Comparison of ENCODE assay signal across 11 cellular contexts in genomic region chr15:41779662-41780157, GRCh38. TPM values are rescaled to one million over a fixed set of nuclear protein-coding genes. Genes with fewer than 3 reads are reported as not detected.
DNase-seq lines count a peak whose midpoint lies in the region; ATAC-seq, FAIRE-seq and TF ChIP-seq lines count a peak whose summit lies in the region.
"Had no signal": no experiment of that assay in that cellular context is flagged by ENCODE, and none has a peak within 500 bp of the region (broad histone marks: within the 10 kb centered on the region; RNA-seq: fewer than 3 reads in every experiment).

No MANE protein-coding gene starts in this region.

- in situ Hi-C loops in K562 (cut with MboI): no loop called here

- TF ChIP-seq EP300 in K562 (IDR thresholded peaks at IDR 0.05; ENCODE audit: low read length): no peak

- H3K18ac ChIP-seq in mesenchymal stem cell (ENCODE audit: low read depth in 1 of 2, low read length in 2 of 2): no peak overlapping the region

- TF ChIP-seq CTCF in K562 (IDR thresholded peaks at IDR 0.05 in 2 of 3, conservative IDR thresholded peaks at IDR 0.05 in 1 of 3; ENCODE audit: insufficient read depth in 2 of 3, low read depth in 1 of 3, low read length in 3 of 3): no peak

- CTCF ChIA-PET in K562 (lab: Yijun Ruan, JAX; ENCODE audit: low intra/inter-chr PET ratio): no interaction called here

- H3K4me2 ChIP-seq in BLaER1 treated with 17β-estradiol and CSF1 and Interleukin-3, amounts not matched to agents 10 nM and 100 nM: peak overlapping the region; percentile 30 to 99 (median 92)
- H3K4me2 ChIP-seq in K562 (ENCODE audit: insufficient read depth, low read length) (no peak overlapping the region), mesenchymal stem cell (ENCODE audit: low read length, poor library complexity, severe bottlenecking) (no peak overlapping the region)
- H3K4me2 ChIP-seq: SK-N-SH had no signal

- peak overlapping the region in 1 of 2 experiments; percentile 30 for H3K23ac ChIP-seq in mesenchymal stem cell (ENCODE audit: low read length in 2 of 2)

- POLR2A ChIA-PET in K562 (lab: Yijun Ruan, JAX): interaction anchor here (1.6 kb wide), 1 partner anchor 12 kb away, joined by 6 read pairs; no protein-coding TSS in a partner anchor

- no peaks in the 10 kb centered on the region for H3K9me3 ChIP-seq in BLaER1 treated with 17β-estradiol and CSF1 and Interleukin-3, amounts not matched to agents 10 nM and 100 nM (replicated peaks in 1 of 11)
- no peaks in the 10 kb centered on the region for H3K9me3 ChIP-seq in K562 (replicated peaks; ENCODE audit: control insufficient read depth, insufficient read depth, low read depth, low read length)
- no peaks in the 10 kb centered on the region for H3K9me3 ChIP-seq in mesenchymal stem cell (ENCODE audit: control insufficient read depth, low read length)
- H3K9me3 ChIP-seq: Caco-2, ovary, SK-N-SH had no signal

- H3K9me1 ChIP-seq in K562 (ENCODE audit: control insufficient read depth, insufficient read depth, low read length): no peaks in the 10 kb centered on the region

- H3K79me2 ChIP-seq in K562 (ENCODE audit: control insufficient read depth, insufficient read depth, low read length): peaks cover 9% of the 10 kb centered on the region

- H2AFZ ChIP-seq in K562 (ENCODE audit: low read depth, low read length) (no peak overlapping the region), mesenchymal stem cell (ENCODE audit: low read depth, low read length) (no peak overlapping the region)

- peaks cover 80 to 99% (median 96%) of the 10 kb centered on the region in 10 experiments for H3K4me1 ChIP-seq in BLaER1 treated with 17β-estradiol and CSF1 and Interleukin-3, amounts not matched to agents 10 nM and 100 nM
- H3K4me1 ChIP-seq in K562 (replicated peaks in 1 of 2; ENCODE audit: control insufficient read depth in 2 of 2, insufficient read depth in 2 of 2, low read length in 2 of 2): peaks cover 11 to 25% of the 10 kb centered on the region in 2 experiments
- H3K4me1 ChIP-seq in mesenchymal stem cell (ENCODE audit: control insufficient read depth, insufficient read depth, low read depth, low read length): peaks cover 7% of the 10 kb centered on the region

- no peaks in the 10 kb centered on the region for H3K36me3 ChIP-seq in BLaER1 treated with 17β-estradiol and CSF1 and Interleukin-3, amounts not matched to agents 10 nM and 100 nM
- H3K36me3 ChIP-seq in K562 (ENCODE audit: control insufficient read depth, insufficient read depth, low read length) (no peaks in the 10 kb centered on the region), mesenchymal stem cell (ENCODE audit: control insufficient read depth in 1 of 2, insufficient read depth in 2 of 2, low read depth in 1 of 2, low read length in 2 of 2) (no peaks in the 10 kb centered on the region)
- H3K36me3 ChIP-seq: ovary had no signal

- no peak overlapping the region for H3K4me3 ChIP-seq in BLaER1 treated with 17β-estradiol and CSF1 and Interleukin-3, amounts not matched to agents 10 nM and 100 nM
- H3K4me3 ChIP-seq in K562 (no peak overlapping the region), mesenchymal stem cell (ENCODE audit: insufficient read depth in 1 of 2, low read depth in 1 of 2, low read length in 2 of 2) (peak overlapping the region in 1 of 2 experiments; percentile 15)
- H3K4me3 ChIP-seq: ovary had no signal

- peaks cover 0 to 9% (median 0%) of the 10 kb centered on the region in 11 experiments; a peak in 2 of 22 replicates for H4K20me1 ChIP-seq in BLaER1 treated with 17β-estradiol and CSF1 and Interleukin-3, amounts not matched to agents 10 nM and 100 nM
- no peaks in the 10 kb centered on the region; the same call in 1 of the 2 replicates for H4K20me1 ChIP-seq in K562 (replicated peaks; ENCODE audit: control insufficient read depth, insufficient read depth, low read length)

- ATAC-seq in K562: no peak
- no peak for ATAC-seq in GM18861 (IDR thresholded peaks at IDR 0.05; ENCODE audit: unreplicated experiment)
- no peak for ATAC-seq in HG03175 (IDR thresholded peaks at IDR 0.05; ENCODE audit: unreplicated experiment)

- no peak for FAIRE-seq in K562 (lab: Jason Lieb, UNC)

- H2BK12ac ChIP-seq in mesenchymal stem cell (ENCODE audit: low read length in 2 of 2): no peak overlapping the region

- no peaks in the 10 kb centered on the region for H3K27me3 ChIP-seq in BLaER1 treated with 17β-estradiol and CSF1 and Interleukin-3, amounts not matched to agents 10 nM and 100 nM
- H3K27me3 ChIP-seq in K562 (ENCODE audit: control insufficient read depth in 2 of 2, insufficient read depth in 2 of 2, low read length in 2 of 2): no peaks in the 10 kb centered on the region; a peak in 1 of 5 replicates
- H3K27me3 ChIP-seq in mesenchymal stem cell (ENCODE audit: control insufficient read depth in 1 of 2, insufficient read depth in 1 of 2, low read length in 2 of 2): no peaks in the 10 kb centered on the region
- H3K27me3 ChIP-seq: ovary had no signal

- H4K8ac ChIP-seq in mesenchymal stem cell (ENCODE audit: low read length): no peak overlapping the region

- BruUV-seq in K562 (replicated peaks; lab: Mats Ljungman, UMichigan): no TSS peak

- no peak overlapping the region for H2AK5ac ChIP-seq in mesenchymal stem cell (ENCODE audit: low read length, severe bottlenecking)

- no peak for TF ChIP-seq RAD21 in K562 (CRISPR knock-in tag; conservative IDR thresholded peaks at IDR 0.05 in 1 of 2, IDR thresholded peaks at IDR 0.05 in 1 of 2)

- H3K14ac ChIP-seq in mesenchymal stem cell (ENCODE audit: low read length in 2 of 2): no peak overlapping the region

- H3K9ac ChIP-seq in BLaER1 treated with 17β-estradiol and CSF1 and Interleukin-3, amounts not matched to agents 10 nM and 100 nM: peak overlapping the region in 3 of 11 experiments; percentile 14 to 34 (median 29); a peak in 3 of 22 replicates
- H3K9ac ChIP-seq in K562 (ENCODE audit: insufficient read depth in 1 of 2, low read depth in 2 of 2, low read length in 2 of 2) (no peak overlapping the region), mesenchymal stem cell (ENCODE audit: low read length) (no peak overlapping the region)
- H3K9ac ChIP-seq: SK-N-SH had no signal

- H4K91ac ChIP-seq in mesenchymal stem cell (ENCODE audit: low read length): peak overlapping the region; percentile 21

- no peak overlapping the region for H2BK15ac ChIP-seq in mesenchymal stem cell (ENCODE audit: low read depth, poor library complexity, severe bottlenecking)

- H3K27ac ChIP-seq in BLaER1 treated with 17β-estradiol and CSF1 and Interleukin-3, amounts not matched to agents 10 nM and 100 nM: peak overlapping the region in 7 of 11 experiments; percentile 38 to 89 (median 82); a peak in 11 of 22 replicates
- H3K27ac ChIP-seq in K562 (ENCODE audit: extremely low read depth, low read depth, low read length): no peak overlapping the region
- H3K27ac ChIP-seq in mesenchymal stem cell (ENCODE audit: low read length, poor library complexity, severe bottlenecking): no peak overlapping the region

- H2BK120ac ChIP-seq in mesenchymal stem cell (ENCODE audit: low read depth, low read length): peak overlapping the region; percentile 43

- 70% methylated on average over 4 of the region's 4 CpGs for WGBS in K562 (ENCODE audit: insufficient coverage, low coverage, missing lambda C conversion rate)
- 95% methylated on average over 3 of the region's 4 CpGs for WGBS in mesenchymal stem cell

- peaks cover 20% of the 10 kb centered on the region for H3K79me1 ChIP-seq in mesenchymal stem cell (replicated peaks; ENCODE audit: low read length, poor library complexity, severe bottlenecking)

- DNase-seq in M059J (ENCODE audit: low read depth) (peak; percentile 45), K562 (ENCODE audit: extremely low read depth in 1 of 4, low spot score in 3 of 4) (no peak), mesenchymal stem cell (peak; percentile 59), NCI-H146 (lab: John Stamatoyannopoulos, UW) (no peak), cerebellar nuclear complex (lab: John Stamatoyannopoulos, UW) (no peak)
- DNase-seq: Caco-2, ovary, SK-N-SH had no signal

- intact Hi-C loops in K562 (cut with micrococcal nuclease): no loop called here

- no peak overlapping the region for H3K4ac ChIP-seq in mesenchymal stem cell (ENCODE audit: low read depth in 1 of 2, low read length in 2 of 2)

- no peak overlapping the region for H2BK5ac ChIP-seq in mesenchymal stem cell (ENCODE audit: low read depth, low read length, poor library complexity, severe bottlenecking)

- TF ChIP-seq POLR2A in K562 (conservative IDR thresholded peaks at IDR 0.05): no peak

RNA-seq across cellular contexts. Expression of gene MAPKBP1, which starts 5.4 kb away (rescaled TPM):
- 8.4 and 11.8 TPM in 2 replicates for total RNA-seq in M059J (2014; rRNA removed; shearing (Covaris generic))
- total RNA-seq in K562 (2011; cell fraction: chromatin; rRNA removed; ENCODE audit: low replicate concordance): 65.0 and 134 TPM in 2 replicates
- total RNA-seq in K562 (2011; cell fraction: nucleolus; rRNA removed): 51.1 and 51.4 TPM in 2 replicates
- 45.8 and 52.1 TPM in 2 replicates for total RNA-seq in K562 (2011; cell fraction: nucleoplasm; rRNA removed)
- 4.1 and 5.3 TPM in 2 replicates for total RNA-seq in K562 (2014; rRNA removed)
- total RNA-seq in K562 (2014; rRNA removed; fragmentation: Illumina TruSeq; extraction: Trizol): 4.5 and 4.6 TPM in 2 replicates
- total RNA-seq in K562 (2015; rRNA removed; fragmentation: Illumina TruSeq; extraction: Trizol): 5.7 and 5.8 TPM in 2 replicates
- 9.5 and 9.6 TPM in 2 replicates for total RNA-seq in K562 (2021)
- polyA plus RNA-seq in K562 (2011; rRNA removed): 3.4 and 4.4 TPM in 2 replicates
- polyA plus RNA-seq in K562 (2011; cell fraction: cytosol; rRNA removed): 2.2 and 3.6 TPM in 2 replicates
- 24.5 and 27.3 TPM in 2 replicates for polyA plus RNA-seq in K562 (2011; cell fraction: nucleus; rRNA removed)
- polyA plus RNA-seq in K562 (2012): 5.8 and 7.2 TPM in 2 replicates
- 4.8 and 5.4 TPM in 2 replicates for polyA plus RNA-seq in K562 (2014; fragmentation: Illumina TruSeq; extraction: Trizol)
- polyA plus RNA-seq in K562 (2014; fragmentation: Nextera tagmentation; extraction: Ambion mirVana): under 1 TPM; 0.15 to 0.28 TPM
- 5.2 and 7.1 TPM in 2 replicates for polyA plus RNA-seq in K562 (2014; rRNA removed)
- polyA minus RNA-seq in K562 (2011; rRNA and poly(A)+ RNA removed): 7.0 and 9.2 TPM in 2 replicates
- 2.7 and 5.9 TPM in 2 replicates for polyA minus RNA-seq in K562 (2011; cell fraction: cytosol; rRNA and poly(A)+ RNA removed)
- 22.8 and 29.4 TPM in 2 replicates for polyA minus RNA-seq in K562 (2011; cell fraction: nucleus; rRNA and poly(A)+ RNA removed)
- polyA plus RNA-seq in mesenchymal stem cell (2013, experiment 1 of 2): 9.1 TPM
- polyA plus RNA-seq in mesenchymal stem cell (2013, experiment 2 of 2): 8.2 TPM

RNA-seq across cellular contexts. Expression of gene JMJD7, which starts 48.2 kb away (rescaled TPM):
- total RNA-seq in M059J (2014; rRNA removed; shearing (Covaris generic)): 7.9 and 11.4 TPM in 2 replicates
- total RNA-seq in K562 (2011; cell fraction: chromatin; rRNA removed; ENCODE audit: low replicate concordance): 7.0 and 13.8 TPM in 2 replicates
- total RNA-seq in K562 (2011; cell fraction: nucleolus; rRNA removed): 7.2 and 8.5 TPM in 2 replicates
- 12.6 and 15.4 TPM in 2 replicates for total RNA-seq in K562 (2011; cell fraction: nucleoplasm; rRNA removed)
- total RNA-seq in K562 (2014; rRNA removed): 6.1 and 11.3 TPM in 2 replicates
- total RNA-seq in K562 (2014; rRNA removed; fragmentation: Illumina TruSeq; extraction: Trizol): 3.2 and 3.8 TPM in 2 replicates
- total RNA-seq in K562 (2015; rRNA removed; fragmentation: Illumina TruSeq; extraction: Trizol): 4.3 and 5.3 TPM in 2 replicates
- 12.2 and 13.1 TPM in 2 replicates for total RNA-seq in K562 (2021)
- polyA plus RNA-seq in K562 (2011; rRNA removed): 7.9 and 8.8 TPM in 2 replicates
- polyA plus RNA-seq in K562 (2011; cell fraction: cytosol; rRNA removed): 8.0 and 19.6 TPM in 2 replicates
- polyA plus RNA-seq in K562 (2011; cell fraction: nucleus; rRNA removed): 18.0 and 36.7 TPM in 2 replicates
- 7.7 and 16.3 TPM in 2 replicates for polyA plus RNA-seq in K562 (2012)
- polyA plus RNA-seq in K562 (2014; fragmentation: Illumina TruSeq; extraction: Trizol): 6.8 and 9.4 TPM in 2 replicates
- 1 to 10 TPM; 1.2 to 2.9 TPM for polyA plus RNA-seq in K562 (2014; fragmentation: Nextera tagmentation; extraction: Ambion mirVana)
- polyA plus RNA-seq in K562 (2014; rRNA removed): 9.7 and 13.9 TPM in 2 replicates
- polyA minus RNA-seq in K562 (2011; rRNA and poly(A)+ RNA removed): 0.60 and 3.0 TPM in 2 replicates
- 4.1 and 4.4 TPM in 2 replicates for polyA minus RNA-seq in K562 (2011; cell fraction: cytosol; rRNA and poly(A)+ RNA removed)
- 4.0 and 4.7 TPM in 2 replicates for polyA minus RNA-seq in K562 (2011; cell fraction: nucleus; rRNA and poly(A)+ RNA removed)
- 2.6 TPM for polyA plus RNA-seq in mesenchymal stem cell (2013, experiment 1 of 2)
- 2.5 TPM for polyA plus RNA-seq in mesenchymal stem cell (2013, experiment 2 of 2)

RNA-seq across cellular contexts. Expression of gene PLA2G4B, which starts 58.9 kb away (rescaled TPM):
- 0.84 TPM in 1 of 2 replicates, not detected in the other for total RNA-seq in M059J (2014; rRNA removed; shearing (Covaris generic))
- total RNA-seq in K562 (2011; cell fraction: chromatin; rRNA removed; ENCODE audit: low replicate concordance): 22.3 and 55.4 TPM in 2 replicates
- total RNA-seq in K562 (2011; cell fraction: nucleolus; rRNA removed): 26.3 and 28.8 TPM in 2 replicates
- 13.2 and 21.9 TPM in 2 replicates for total RNA-seq in K562 (2011; cell fraction: nucleoplasm; rRNA removed)
- total RNA-seq in K562 (2014; rRNA removed) (3.9 TPM in 2 replicates), K562 (2014; rRNA removed; fragmentation: Illumina TruSeq; extraction: Trizol) (0.89 and 2.1 TPM in 2 replicates), K562 (2015; rRNA removed; fragmentation: Illumina TruSeq; extraction: Trizol) (1.3 and 1.4 TPM in 2 replicates), K562 (2021) (2.8 and 5.2 TPM in 2 replicates)
- polyA plus RNA-seq in K562 (2011; rRNA removed) (4.3 and 7.0 TPM in 2 replicates), K562 (2014; fragmentation: Illumina TruSeq; extraction: Trizol) (2.7 and 2.8 TPM in 2 replicates), K562 (2014; fragmentation: Nextera tagmentation; extraction: Ambion mirVana) (under 1 TPM; 0.07 to 0.25 TPM), K562 (2014; rRNA removed) (5.6 and 6.1 TPM in 2 replicates)
- polyA plus RNA-seq in K562 (2011; cell fraction: cytosol; rRNA removed): 3.1 and 4.8 TPM in 2 replicates
- 48.4 and 61.4 TPM in 2 replicates for polyA plus RNA-seq in K562 (2011; cell fraction: nucleus; rRNA removed)
- 2.4 and 8.6 TPM in 2 replicates for polyA plus RNA-seq in K562 (2012)
- polyA minus RNA-seq in K562 (2011; rRNA and poly(A)+ RNA removed): 0.74 and 1.2 TPM in 2 replicates
- 1.1 and 1.5 TPM in 2 replicates for polyA minus RNA-seq in K562 (2011; cell fraction: cytosol; rRNA and poly(A)+ RNA removed)
- 6.6 and 6.7 TPM in 2 replicates for polyA minus RNA-seq in K562 (2011; cell fraction: nucleus; rRNA and poly(A)+ RNA removed)
- 3.3 TPM for polyA plus RNA-seq in mesenchymal stem cell (2013, experiment 1 of 2)
- polyA plus RNA-seq in mesenchymal stem cell (2013, experiment 2 of 2): 2.0 TPM

Comparison
In these comparisons a context has a peak if more than half of its experiments do, and no peak if none do; other contexts are left out.
1. H3K27ac ChIP-seq: peak in BLaER1 treated with 17β-estradiol and CSF1 and Interleukin-3, amounts not matched to agents 10 nM and 100 nM (7 of 11); none in K562 (single experiment) and mesenchymal stem cell (single experiment).
2. H3K4me2 ChIP-seq: peak in BLaER1 treated with 17β-estradiol and CSF1 and Interleukin-3, amounts not matched to agents 10 nM and 100 nM (11 of 11); none in K562 (single experiment) and mesenchymal stem cell (single experiment).
3. DNase-seq: peak in M059J (single experiment) and mesenchymal stem cell (single experiment); none in K562 (0 of 4), NCI-H146 (single experiment) and cerebellar nuclear complex (0 of 2).